In genomic region chr6:11196511-11197174, GRCh38 we compare ENCODE assay signal across 10 cellular contexts. TPM values are rescaled to one million over a fixed set of nuclear protein-coding genes. Genes with fewer than 3 reads are reported as not detected.
DNase-seq lines count a peak whose midpoint lies in the region; ATAC-seq, FAIRE-seq and TF ChIP-seq lines count a peak whose summit lies in the region.
"Had no signal": no experiment of that assay in that cellular context is flagged by ENCODE, and none has a peak within 500 bp of the region (broad histone marks: within the 10 kb centered on the region; RNA-seq: fewer than 3 reads in every experiment).

No MANE protein-coding gene starts in this region.

- DNase-seq in AG09309 (ENCODE audit: low read depth) (peak; percentile 76), HFFc6 (peak; percentile 85), dedifferentiated amniotic fluid mesenchymal stem cell (ENCODE audit: extremely low spot score) (peak; percentile 84), NCI-H82 treated with DMSO at 0.1 percent for 48 hours (lab: John Stamatoyannopoulos, UW; ENCODE audit: unreplicated experiment) (no peak), midbrain (lab: John Stamatoyannopoulos, UW) (no peak), H54 (ENCODE audit: insufficient read length, low spot score) (no peak)
- DNase-seq: NCI-H1930 had no signal

- TF ChIP-seq POLR2A in H54 (IDR thresholded peaks at IDR 0.05; ENCODE audit: low read depth, low read length), result no peak

- H3K4me3 Mint-ChIP-seq in HFFc6 (peak overlapping the region; percentile 82), nephron (no peak overlapping the region)
- H3K4me3 Mint-ChIP-seq: central memory CD8-positive, alpha-beta T cell had no signal

- peak overlapping the region; percentile 4 for H3K4me3 ChIP-seq in AG09309 (ENCODE audit: control insufficient read depth, low read depth, low read length)

- H3K9me3 Mint-ChIP-seq in HFFc6 (no peaks in the 10 kb centered on the region), nephron (peaks cover 2% of the 10 kb centered on the region)
- H3K9me3 Mint-ChIP-seq: central memory CD8-positive, alpha-beta T cell had no signal

- H3K27me3 Mint-ChIP-seq in HFFc6 (ENCODE audit: insufficient read depth), result no peaks in the 10 kb centered on the region
- H3K27me3 Mint-ChIP-seq in nephron (ENCODE audit: low read depth), result no peaks in the 10 kb centered on the region
- H3K27me3 Mint-ChIP-seq: central memory CD8-positive, alpha-beta T cell had no signal

- peaks cover 47% of the 10 kb centered on the region for H3K36me3 Mint-ChIP-seq in HFFc6 (ENCODE audit: low read depth)
- H3K36me3 Mint-ChIP-seq in nephron (ENCODE audit: low read depth), result peaks cover 70% of the 10 kb centered on the region

- H3K4me1 Mint-ChIP-seq in HFFc6 (ENCODE audit: low read depth), result peaks cover 82% of the 10 kb centered on the region
- H3K4me1 Mint-ChIP-seq in nephron, result peaks cover 26% of the 10 kb centered on the region

- TF ChIP-seq CTCF in AG09309 (IDR thresholded peaks at IDR 0.05; ENCODE audit: control insufficient read depth, insufficient read depth, low read depth, low read length, missing control alignments) (no peak), HFFc6 (IDR thresholded peaks at IDR 0.05) (no peak), nephron (IDR thresholded peaks at IDR 0.05; ENCODE audit: unreplicated experiment in 3 of 3) (no peak)

- peak overlapping the region; percentile 94 for H3K27ac Mint-ChIP-seq in HFFc6
- H3K27ac Mint-ChIP-seq in nephron, result peak overlapping the region; percentile 63 to 82 (median 81)

- FAIRE-seq in H54 (lab: Jason Lieb, UNC), result no peak

- no peak for ATAC-seq in HG02852 (IDR thresholded peaks at IDR 0.05; ENCODE audit: unreplicated experiment)

RNA-seq across cellular contexts. Expression of gene NEDD9, which starts 35.8 kb away (rescaled TPM):
- total RNA-seq in HFFc6 (2021; fragmentation: NEBNext Ultra II Directional; extraction: Animal tissue kit (Norgen Biotek cat#: 25700)), result 10 to 100 TPM; 10.3 to 19.9 (median 12.6) TPM

Comparison
In these comparisons a context has a peak if more than half of its experiments do, and no peak if none do; other contexts are left out.
1. DNase-seq: peak in AG09309 (single experiment), HFFc6 (single experiment) and dedifferentiated amniotic fluid mesenchymal stem cell (single experiment); none in NCI-H82 treated with DMSO at 0.1 percent for 48 hours (single experiment), midbrain (single experiment) and H54 (single experiment).